ENCODE assay signal across 1 cellular context in genomic region chr10:25059990-25060389, GRCh38.
TF ChIP-seq lines count a peak whose summit lies in the region.

No MANE protein-coding gene starts in this region.

TF ChIP-seq in A549, 52 proteins besides CTCF, POLR2A, EP300 and RAD21:
- no peak for TF ChIP-seq ELK1 (IDR thresholded peaks at IDR 0.05; ENCODE audit: low read depth, low read length)
- peak; percentile 45; a peak in 2 of 5 replicates for TF ChIP-seq JUN (IDR thresholded peaks at IDR 0.05)
- TF ChIP-seq, protein P1, sequence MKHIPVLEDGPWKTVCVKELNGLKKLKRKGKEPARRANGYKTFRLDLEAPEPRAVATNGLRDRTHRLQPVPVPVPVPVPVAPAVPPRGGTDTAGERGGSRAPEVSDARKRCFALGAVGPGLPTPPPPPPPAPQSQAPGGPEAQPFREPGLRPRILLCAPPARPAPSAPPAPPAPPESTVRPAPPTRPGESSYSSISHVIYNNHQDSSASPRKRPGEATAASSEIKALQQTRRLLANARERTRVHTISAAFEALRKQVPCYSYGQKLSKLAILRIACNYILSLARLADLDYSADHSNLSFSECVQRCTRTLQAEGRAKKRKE (CRISPR knock-in tag; IDR thresholded peaks at IDR 0.05; ENCODE audit: low read depth): 0 out of 2 replicates have a peak, but pooled peaks have one; percentile 50
- peak; percentile 61; the same call in 1 of the 2 replicates for TF ChIP-seq MAX (IDR thresholded peaks at IDR 0.05)
- no peak for TF ChIP-seq HDAC2 (IDR thresholded peaks at IDR 0.05)
- TF ChIP-seq CEBPB (IDR thresholded peaks at IDR 0.05): peak; percentile 85 to 96
- TF ChIP-seq JUNB (IDR thresholded peaks at IDR 0.05): peak; percentile 51; the same call in 1 of the 2 replicates
- peak; percentile 74 for TF ChIP-seq FOSL2 (IDR thresholded peaks at IDR 0.05)
- TF ChIP-seq FOSL2 (CRISPR knock-in tag; IDR thresholded peaks at IDR 0.05): peak; percentile 91
- TF ChIP-seq GATA3 (IDR thresholded peaks at IDR 0.05; ENCODE audit: borderline replicate concordance): peak; percentile 18; the same call in 1 of the 2 replicates
